2 cellular contexts compared by ENCODE assay signal in the genomic region with DNA sequence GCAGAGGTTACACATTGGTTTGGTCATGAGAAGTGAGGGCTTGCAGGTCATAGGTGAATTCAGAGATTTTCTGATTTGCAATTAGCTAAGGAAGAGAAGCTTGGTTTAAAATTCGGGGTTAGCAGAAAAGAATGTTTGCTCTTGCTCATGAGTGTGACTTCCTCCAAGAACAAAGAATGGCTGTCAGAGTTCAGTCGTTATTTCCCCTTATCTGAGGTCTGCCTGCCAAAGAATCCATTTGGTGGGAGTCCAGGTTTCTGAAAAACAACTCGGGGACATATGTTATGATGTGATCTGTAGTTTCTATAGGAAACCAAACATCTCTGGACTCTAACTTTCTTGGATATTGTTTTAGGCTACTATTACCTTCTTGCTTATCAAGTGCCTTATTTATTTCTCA.
TF ChIP-seq lines count a peak whose summit lies in the region.

No MANE protein-coding gene starts in this region.

TF ChIP-seq in SK-N-SH treated with all-trans-retinoic acid at 6 μM for 48 hours, 23 proteins besides CTCF, POLR2A, EP300 and RAD21 (continued from another document):
- TF ChIP-seq, protein P1, sequence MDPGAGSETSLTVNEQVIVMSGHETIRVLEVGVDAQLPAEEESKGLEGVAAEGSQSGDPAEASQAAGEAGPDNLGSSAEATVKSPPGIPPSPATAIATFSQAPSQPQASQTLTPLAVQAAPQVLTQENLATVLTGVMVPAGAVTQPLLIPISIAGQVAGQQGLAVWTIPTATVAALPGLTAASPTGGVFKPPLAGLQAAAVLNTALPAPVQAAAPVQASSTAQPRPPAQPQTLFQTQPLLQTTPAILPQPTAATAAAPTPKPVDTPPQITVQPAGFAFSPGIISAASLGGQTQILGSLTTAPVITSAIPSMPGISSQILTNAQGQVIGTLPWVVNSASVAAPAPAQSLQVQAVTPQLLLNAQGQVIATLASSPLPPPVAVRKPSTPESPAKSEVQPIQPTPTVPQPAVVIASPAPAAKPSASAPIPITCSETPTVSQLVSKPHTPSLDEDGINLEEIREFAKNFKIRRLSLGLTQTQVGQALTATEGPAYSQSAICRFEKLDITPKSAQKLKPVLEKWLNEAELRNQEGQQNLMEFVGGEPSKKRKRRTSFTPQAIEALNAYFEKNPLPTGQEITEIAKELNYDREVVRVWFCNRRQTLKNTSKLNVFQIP (CRISPR knock-in tag; IDR thresholded peaks at IDR 0.05; ENCODE audit: borderline replicate concordance, low read depth) = no peak
- TF ChIP-seq GLIS3 (CRISPR knock-in tag; IDR thresholded peaks at IDR 0.05) = no peak
- no peak for TF ChIP-seq ZNF70 (CRISPR knock-in tag; IDR thresholded peaks at IDR 0.05)
- TF ChIP-seq ZC3H10 (CRISPR knock-in tag; IDR thresholded peaks at IDR 0.05) = no peak

TF ChIP-seq in SK-N-SH, 30 proteins besides CTCF, POLR2A, EP300 and RAD21 (continued from another document):
- TF ChIP-seq TAF1 (IDR thresholded peaks at IDR 0.05; ENCODE audit: borderline replicate concordance, low read depth, low read length) = no peak
- no peak for TF ChIP-seq ELF1 (IDR thresholded peaks at IDR 0.05)
- TF ChIP-seq ZBTB33 (IDR thresholded peaks at IDR 0.05; ENCODE audit: borderline replicate concordance, low read depth) = no peak
- TF ChIP-seq CHD2 (IDR thresholded peaks at IDR 0.05; ENCODE audit: low read length, partially characterized antibody) = no peak
- no peak for TF ChIP-seq TEAD4 (IDR thresholded peaks at IDR 0.05; ENCODE audit: borderline replicate concordance, insufficient read depth)
- TF ChIP-seq FOXJ3 (CRISPR knock-in tag; IDR thresholded peaks at IDR 0.05) = no peak
- no peak for TF ChIP-seq SIN3A (IDR thresholded peaks at IDR 0.05; ENCODE audit: borderline replicate concordance, low read depth, low read length)
- no peak for TF ChIP-seq MXI1 (IDR thresholded peaks at IDR 0.05; ENCODE audit: low read depth, low read length)
- TF ChIP-seq GATA2 (CRISPR knock-in tag; IDR thresholded peaks at IDR 0.05) = no peak
- TF ChIP-seq, protein P2, sequence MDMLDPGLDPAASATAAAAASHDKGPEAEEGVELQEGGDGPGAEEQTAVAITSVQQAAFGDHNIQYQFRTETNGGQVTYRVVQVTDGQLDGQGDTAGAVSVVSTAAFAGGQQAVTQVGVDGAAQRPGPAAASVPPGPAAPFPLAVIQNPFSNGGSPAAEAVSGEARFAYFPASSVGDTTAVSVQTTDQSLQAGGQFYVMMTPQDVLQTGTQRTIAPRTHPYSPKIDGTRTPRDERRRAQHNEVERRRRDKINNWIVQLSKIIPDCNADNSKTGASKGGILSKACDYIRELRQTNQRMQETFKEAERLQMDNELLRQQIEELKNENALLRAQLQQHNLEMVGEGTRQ (IDR thresholded peaks at IDR 0.05; ENCODE audit: borderline replicate concordance, low read depth, low read length) = no peak
- TF ChIP-seq MEF2A (IDR thresholded peaks at IDR 0.05; ENCODE audit: borderline replicate concordance, low read depth) = no peak
